In genomic region chr6:25524542-25524941, GRCh38 we compare ENCODE assay signal across 27 cellular contexts.
"Had no signal": no experiment of that assay in that cellular context is flagged by ENCODE, and none has a peak within 500 bp of the region (broad histone marks: within the 10 kb centered on the region; RNA-seq: fewer than 3 reads in every experiment).

No MANE protein-coding gene starts in this region.

- H3K4me3 ChIP-seq: colonic mucosa, esophagus squamous epithelium, lower lobe of right lung, ovary, right lobe of liver, stomach, thyroid gland, vagina had no signal

- ATAC-seq: left ventricle myocardium superior; lower lobe of right lung; naive thymus-derived CD4-positive, alpha-beta T cell; right lobe of liver; stimulated activated effector memory CD8-positive, alpha-beta T cell treated with anti-CD3 and anti-CD28 coated beads, Interleukin-12 subunit alpha, Interleukin-12 subunit beta, amount 100 ng/mL, for 72 hours had no signal

- H3K27me3 ChIP-seq: colonic mucosa, esophagus squamous epithelium, ovary, right lobe of liver, stomach, thyroid gland, vagina had no signal

- H3K4me3 Mint-ChIP-seq: dendritic cell treated with granulocyte-macrophage colony-stimulating factor and Interleukin-4, amounts not matched to agents 40 ng/mL and 50 ng/mL, for 4 days; endodermal cell; memory B cell; naive thymus-derived CD4-positive, alpha-beta T cell; nephron; stimulated activated effector memory CD8-positive, alpha-beta T cell treated with anti-CD3 and anti-CD28 coated beads, Interleukin-12 subunit alpha, Interleukin-12 subunit beta, amount 100 ng/mL, for 72 hours had no signal

- DNase-seq: colonic mucosa; effector CD8-positive, alpha-beta T cell; endodermal cell; esophagus squamous epithelium; hypothalamus; left ventricle myocardium superior; lower lobe of right lung; midbrain; naive thymus-derived CD4-positive, alpha-beta T cell; nucleus accumbens; ovary; posterior cingulate gyrus; retina; right lobe of liver; small intestine; stimulated activated CD4-positive, alpha-beta T cell treated with anti-CD3 and anti-CD28 coated beads, Interleukin-12 subunit alpha, Interleukin-12 subunit beta, amount 100 ng/mL, for 4 hours; stimulated activated CD4-positive, alpha-beta T cell treated with anti-CD3 and anti-CD28 coated beads, Interleukin-1b, Interleukin-23, amount 100 ng/mL, for 48 hours; stimulated activated CD4-positive, alpha-beta T cell treated with anti-CD3 and anti-CD28 coated beads, Interleukin-4, amount 100 ng/mL, for 1 hour; stimulated activated naive CD4-positive, alpha-beta T cell treated with Interleukin-2 at 50 U/mL for 16 hours; stomach; thyroid gland; trophoblast cell had no signal

- H3K36me3 ChIP-seq: colonic mucosa, ovary, right lobe of liver, thyroid gland, vagina had no signal

- H3K27me3 Mint-ChIP-seq: dendritic cell treated with granulocyte-macrophage colony-stimulating factor and Interleukin-4, amounts not matched to agents 40 ng/mL and 50 ng/mL, for 4 days; naive thymus-derived CD4-positive, alpha-beta T cell had no signal

- H3K4me1 Mint-ChIP-seq: memory B cell; naive thymus-derived CD4-positive, alpha-beta T cell; nephron; stimulated activated effector memory CD8-positive, alpha-beta T cell treated with anti-CD3 and anti-CD28 coated beads, Interleukin-12 subunit alpha, Interleukin-12 subunit beta, amount 100 ng/mL, for 72 hours had no signal

- H3K27ac Mint-ChIP-seq: dendritic cell treated with granulocyte-macrophage colony-stimulating factor and Interleukin-4, amounts not matched to agents 40 ng/mL and 50 ng/mL, for 4 days; memory B cell; naive thymus-derived CD4-positive, alpha-beta T cell; nephron; stimulated activated effector memory CD8-positive, alpha-beta T cell treated with anti-CD3 and anti-CD28 coated beads, Interleukin-12 subunit alpha, Interleukin-12 subunit beta, amount 100 ng/mL, for 72 hours had no signal

- H3K9me3 Mint-ChIP-seq: dendritic cell treated with granulocyte-macrophage colony-stimulating factor and Interleukin-4, amounts not matched to agents 40 ng/mL and 50 ng/mL, for 4 days; memory B cell; naive thymus-derived CD4-positive, alpha-beta T cell; nephron; stimulated activated effector memory CD8-positive, alpha-beta T cell treated with anti-CD3 and anti-CD28 coated beads, Interleukin-12 subunit alpha, Interleukin-12 subunit beta, amount 100 ng/mL, for 72 hours had no signal

- H3K4me1 ChIP-seq: colonic mucosa, esophagus squamous epithelium, lower lobe of right lung, right lobe of liver, stomach, thyroid gland, vagina had no signal

- H3K27ac ChIP-seq: colonic mucosa, esophagus squamous epithelium, lower lobe of right lung, ovary, right lobe of liver, stomach, thyroid gland, vagina had no signal

- H3K9me3 ChIP-seq: colonic mucosa, esophagus squamous epithelium, lower lobe of right lung, ovary, right lobe of liver, stomach, thyroid gland, vagina had no signal

- H3K36me3 Mint-ChIP-seq: stimulated activated effector memory CD8-positive, alpha-beta T cell treated with anti-CD3 and anti-CD28 coated beads, Interleukin-12 subunit alpha, Interleukin-12 subunit beta, amount 100 ng/mL, for 72 hours had no signal
